In the genomic region with DNA sequence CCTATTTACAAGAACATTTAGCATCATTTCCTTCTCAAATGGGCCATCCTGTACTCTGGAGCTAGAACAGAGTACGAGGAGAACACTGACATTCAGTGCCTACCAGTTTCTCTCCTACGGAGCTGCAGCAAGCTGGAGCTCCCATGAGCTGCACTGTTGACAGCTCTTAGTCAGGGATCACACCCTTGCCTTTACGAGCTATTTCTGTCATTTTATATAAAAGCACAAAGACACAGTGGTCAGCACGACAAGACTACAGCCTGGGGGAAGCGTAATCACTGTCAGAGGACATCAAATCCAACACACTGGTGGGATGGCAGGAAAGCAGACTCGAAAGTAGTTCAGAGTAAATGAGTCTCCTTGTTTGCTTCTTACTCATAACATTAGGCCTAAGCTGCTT, we compare ENCODE assay signal across 1 cellular context.
TF ChIP-seq lines count a peak whose summit lies in the region.

No MANE protein-coding gene starts in this region.

TF ChIP-seq in neural cell, 6 proteins besides CTCF, POLR2A, EP300 and RAD21 (continued from another document):
- TF ChIP-seq, protein P1, sequence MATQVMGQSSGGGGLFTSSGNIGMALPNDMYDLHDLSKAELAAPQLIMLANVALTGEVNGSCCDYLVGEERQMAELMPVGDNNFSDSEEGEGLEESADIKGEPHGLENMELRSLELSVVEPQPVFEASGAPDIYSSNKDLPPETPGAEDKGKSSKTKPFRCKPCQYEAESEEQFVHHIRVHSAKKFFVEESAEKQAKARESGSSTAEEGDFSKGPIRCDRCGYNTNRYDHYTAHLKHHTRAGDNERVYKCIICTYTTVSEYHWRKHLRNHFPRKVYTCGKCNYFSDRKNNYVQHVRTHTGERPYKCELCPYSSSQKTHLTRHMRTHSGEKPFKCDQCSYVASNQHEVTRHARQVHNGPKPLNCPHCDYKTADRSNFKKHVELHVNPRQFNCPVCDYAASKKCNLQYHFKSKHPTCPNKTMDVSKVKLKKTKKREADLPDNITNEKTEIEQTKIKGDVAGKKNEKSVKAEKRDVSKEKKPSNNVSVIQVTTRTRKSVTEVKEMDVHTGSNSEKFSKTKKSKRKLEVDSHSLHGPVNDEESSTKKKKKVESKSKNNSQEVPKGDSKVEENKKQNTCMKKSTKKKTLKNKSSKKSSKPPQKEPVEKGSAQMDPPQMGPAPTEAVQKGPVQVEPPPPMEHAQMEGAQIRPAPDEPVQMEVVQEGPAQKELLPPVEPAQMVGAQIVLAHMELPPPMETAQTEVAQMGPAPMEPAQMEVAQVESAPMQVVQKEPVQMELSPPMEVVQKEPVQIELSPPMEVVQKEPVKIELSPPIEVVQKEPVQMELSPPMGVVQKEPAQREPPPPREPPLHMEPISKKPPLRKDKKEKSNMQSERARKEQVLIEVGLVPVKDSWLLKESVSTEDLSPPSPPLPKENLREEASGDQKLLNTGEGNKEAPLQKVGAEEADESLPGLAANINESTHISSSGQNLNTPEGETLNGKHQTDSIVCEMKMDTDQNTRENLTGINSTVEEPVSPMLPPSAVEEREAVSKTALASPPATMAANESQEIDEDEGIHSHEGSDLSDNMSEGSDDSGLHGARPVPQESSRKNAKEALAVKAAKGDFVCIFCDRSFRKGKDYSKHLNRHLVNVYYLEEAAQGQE (IDR thresholded peaks at IDR 0.05; ENCODE audit: borderline replicate concordance): no peak
